In genomic region chr7:41114166-41114565, GRCh38 we compare ENCODE assay signal across 2 cellular contexts.
TF ChIP-seq lines count a peak whose summit lies in the region.

No MANE protein-coding gene starts in this region.

TF ChIP-seq in A549, 52 proteins besides CTCF, POLR2A, EP300 and RAD21 (continued from another document):
- TF ChIP-seq HOXB5 (CRISPR knock-in tag; IDR thresholded peaks at IDR 0.05) (no peak), CHD2 (IDR thresholded peaks at IDR 0.05; ENCODE audit: low read length, partially characterized antibody) (no peak), MAFK (IDR thresholded peaks at IDR 0.05; ENCODE audit: partially characterized antibody) (no peak), JUN (IDR thresholded peaks at IDR 0.05) (no peak), GATA3 (IDR thresholded peaks at IDR 0.05; ENCODE audit: borderline replicate concordance) (no peak), SMC3 (IDR thresholded peaks at IDR 0.05) (no peak), ZNF302 (CRISPR knock-in tag; IDR thresholded peaks at IDR 0.05) (no peak)

TF ChIP-seq in IMR-90, 13 proteins besides CTCF, POLR2A, EP300 and RAD21 (continued from another document):
- TF ChIP-seq ELK1 (IDR thresholded peaks at IDR 0.05; ENCODE audit: borderline replicate concordance, low read depth, low read length) = no peak
- TF ChIP-seq NFE2L2 (IDR thresholded peaks at IDR 0.05; ENCODE audit: low read depth, low read length) = no peak
- no peak for TF ChIP-seq BHLHE40 (IDR thresholded peaks at IDR 0.05; ENCODE audit: low read depth, low read length)
- no peak for TF ChIP-seq SMC3 (IDR thresholded peaks at IDR 0.05; ENCODE audit: low read depth, low read length)
- no peak for TF ChIP-seq MAZ (IDR thresholded peaks at IDR 0.05; ENCODE audit: borderline replicate concordance, low read depth, low read length)
- TF ChIP-seq, protein P1, sequence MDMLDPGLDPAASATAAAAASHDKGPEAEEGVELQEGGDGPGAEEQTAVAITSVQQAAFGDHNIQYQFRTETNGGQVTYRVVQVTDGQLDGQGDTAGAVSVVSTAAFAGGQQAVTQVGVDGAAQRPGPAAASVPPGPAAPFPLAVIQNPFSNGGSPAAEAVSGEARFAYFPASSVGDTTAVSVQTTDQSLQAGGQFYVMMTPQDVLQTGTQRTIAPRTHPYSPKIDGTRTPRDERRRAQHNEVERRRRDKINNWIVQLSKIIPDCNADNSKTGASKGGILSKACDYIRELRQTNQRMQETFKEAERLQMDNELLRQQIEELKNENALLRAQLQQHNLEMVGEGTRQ (IDR thresholded peaks at IDR 0.05; ENCODE audit: low read depth, low read length) = no peak
- TF ChIP-seq RCOR1 (IDR thresholded peaks at IDR 0.05; ENCODE audit: insufficient replicate concordance, low read length) = no peak
- TF ChIP-seq MAFK (IDR thresholded peaks at IDR 0.05; ENCODE audit: low read depth, low read length) = no peak
- TF ChIP-seq CEBPB (IDR thresholded peaks at IDR 0.05; ENCODE audit: low read depth, low read length) = no peak
- no peak for TF ChIP-seq CHD1 (IDR thresholded peaks at IDR 0.05; ENCODE audit: low read depth, low read length)
- no peak for TF ChIP-seq MXI1 (IDR thresholded peaks at IDR 0.05; ENCODE audit: borderline replicate concordance, low read depth, low read length)
- no peak for TF ChIP-seq FOS (IDR thresholded peaks at IDR 0.05; ENCODE audit: low read depth, low read length)
